9 cellular contexts compared by ENCODE assay signal in genomic region chr14:61561144-61561543, GRCh38.
DNase-seq lines count a peak whose midpoint lies in the region; ATAC-seq and TF ChIP-seq lines count a peak whose summit lies in the region.
"Had no signal": no experiment of that assay in that cellular context is flagged by ENCODE, and none has a peak within 500 bp of the region (broad histone marks: within the 10 kb centered on the region; RNA-seq: fewer than 3 reads in every experiment).

No MANE protein-coding gene starts in this region.

- H3K9ac ChIP-seq in duodenal mucosa (ENCODE audit: low read depth in 1 of 2, low read length in 2 of 2) = no peak overlapping the region

- no peaks in the 10 kb centered on the region for H3K9me3 ChIP-seq in duodenal mucosa (ENCODE audit: control insufficient read depth in 1 of 2, low read length in 2 of 2)

- no peak for ATAC-seq in GM19324 (IDR thresholded peaks at IDR 0.05; ENCODE audit: low FRiP score, unreplicated experiment)

- no peaks in the 10 kb centered on the region for H3K27me3 ChIP-seq in duodenal mucosa (ENCODE audit: control insufficient read depth in 1 of 2, insufficient read depth in 2 of 2, low read length in 2 of 2)

- H3K4me3 Mint-ChIP-seq in nephron = no peak overlapping the region
- H3K4me3 Mint-ChIP-seq: neural crest cell had no signal

- H3K36me3 ChIP-seq in duodenal mucosa (ENCODE audit: control insufficient read depth in 1 of 2, insufficient read depth in 2 of 2, low read length in 2 of 2) = no peaks in the 10 kb centered on the region

- peak overlapping the region; percentile 76 for H3K27ac ChIP-seq in duodenal mucosa (ENCODE audit: low read depth, low read length)

- H3K4me3 ChIP-seq in AG04449 (ENCODE audit: low read depth, low read length) = no peak overlapping the region
- H3K4me3 ChIP-seq in duodenal mucosa (ENCODE audit: low read depth in 1 of 2, low read length in 2 of 2) = no peak overlapping the region

- peaks cover 2% of the 10 kb centered on the region for H3K9me3 Mint-ChIP-seq in nephron
- H3K9me3 Mint-ChIP-seq: neural crest cell had no signal

- POLR2A ChIA-PET in AG04449 (lab: Yijun Ruan, JAX) = interaction anchor here (0.6 to 2.6 kb wide), 3 partner anchors 89 to 228 kb away, joined by 3 to 30 read pairs (median 9); partner anchors contain the start of gene HIF1A

- peaks cover 65% of the 10 kb centered on the region for H3K4me1 Mint-ChIP-seq in nephron

- H3K27ac Mint-ChIP-seq in nephron = peak overlapping the region; percentile 90 to 93 (median 90)

- TF ChIP-seq CTCF in AG04449 (IDR thresholded peaks at IDR 0.05; ENCODE audit: insufficient read depth, low read length, missing control alignments) (peak; percentile 42), nephron (IDR thresholded peaks at IDR 0.05; ENCODE audit: unreplicated experiment in 3 of 3) (no peak)

- DNase-seq in AG04449 (ENCODE audit: low read depth, low spot score) (no peak), LHCN-M2 (ENCODE audit: low read depth) (peak; percentile 91), RPMI8226 (no peak), KG1 (lab: John Stamatoyannopoulos, UW) (no peak), GM19240 (ENCODE audit: insufficient read length, low spot score) (no peak)

- peaks cover 34 to 57% of the 10 kb centered on the region in 2 donors for H3K4me1 ChIP-seq in duodenal mucosa (ENCODE audit: control insufficient read depth in 1 of 2, insufficient read depth in 2 of 2, low read length in 2 of 2)

- H3K36me3 Mint-ChIP-seq in nephron (ENCODE audit: low read depth) = no peaks in the 10 kb centered on the region

- CTCF ChIA-PET in AG04449 (lab: Yijun Ruan, JAX) = interaction anchor here (0.8 to 6.2 kb wide), 4 partner anchors 9 to 137 kb away, joined by 3 to 37 read pairs (median 4); no protein-coding TSS in a partner anchor

- peaks cover 4% of the 10 kb centered on the region for H3K27me3 Mint-ChIP-seq in nephron (ENCODE audit: low read depth)
